8 cellular contexts compared by ENCODE assay signal in the genomic region with DNA sequence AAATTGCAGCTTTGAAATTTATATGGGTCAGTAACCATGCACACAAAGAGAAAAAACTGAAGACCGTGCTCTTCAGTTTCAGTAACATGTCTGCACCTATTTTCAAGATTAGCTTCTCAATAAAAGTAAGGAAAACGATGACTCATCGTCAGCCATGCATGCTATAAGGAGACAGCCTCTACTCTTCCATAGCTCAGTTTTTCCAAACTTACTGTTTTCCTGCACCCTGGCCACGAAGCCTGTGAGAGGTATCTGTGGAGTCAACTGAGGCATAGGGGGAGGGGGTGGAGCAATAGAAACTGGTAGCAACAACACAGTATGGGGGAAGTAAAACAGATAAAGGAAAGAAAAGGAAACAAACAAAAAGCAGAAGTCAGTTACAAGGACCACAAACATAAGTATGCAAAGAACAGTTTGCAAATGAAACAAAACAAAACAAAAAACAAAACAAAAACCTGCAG. TPM values are rescaled to one million over a fixed set of nuclear protein-coding genes. Genes with fewer than 3 reads are reported as not detected.
DNase-seq lines count a peak whose midpoint lies in the region; ATAC-seq, FAIRE-seq and TF ChIP-seq lines count a peak whose summit lies in the region.

No MANE protein-coding gene starts in this region.

- peaks cover 0 to 37% (median 24%) of the 10 kb centered on the region in 4 donors for H3K36me3 ChIP-seq in stomach

- TF ChIP-seq CTCF in stomach (IDR thresholded peaks at IDR 0.05), result no peak

- no peaks in the 10 kb centered on the region for H3K27me3 Mint-ChIP-seq in activated T-cell treated with anti-CD3 and anti-CD28 coated beads, Interleukin-2, amount 50 U/mL, for 24 hours

- no peak for TF ChIP-seq POLR2A in stomach (IDR thresholded peaks at IDR 0.05)

- WGBS in stomach, 5 donors, result 76 to 87% (median 80%) methylated on average over 4 of the region's 4 CpGs

- H3K4me1 Mint-ChIP-seq in activated T-cell treated with anti-CD3 and anti-CD28 coated beads, Interleukin-2, amount 50 U/mL, for 24 hours (ENCODE audit: low read depth), result peaks cover 11% of the 10 kb centered on the region

- H3K9me3 ChIP-seq in stomach, result no peaks in the 10 kb centered on the region

- no peak overlapping the region for H3K4me3 ChIP-seq in stomach

- H3K4me3 Mint-ChIP-seq in activated T-cell treated with anti-CD3 and anti-CD28 coated beads, Interleukin-2, amount 50 U/mL, for 24 hours, result no peak overlapping the region

- H3K4me1 ChIP-seq in stomach, result peaks cover 0 to 8% (median 0%) of the 10 kb centered on the region in 4 donors

- peaks cover 72% of the 10 kb centered on the region for H3K36me3 Mint-ChIP-seq in activated T-cell treated with anti-CD3 and anti-CD28 coated beads, Interleukin-2, amount 50 U/mL, for 24 hours (ENCODE audit: low read depth)

- FAIRE-seq in RCC 7860 (lab: Jason Lieb, UNC), result peak; percentile 91

- no peak for TF ChIP-seq EP300 in stomach (IDR thresholded peaks at IDR 0.05)

- ATAC-seq in HG02981 (IDR thresholded peaks at IDR 0.05; ENCODE audit: unreplicated experiment), result peak; percentile 96

- H3K27ac ChIP-seq in stomach, result no peak overlapping the region

- H3K27me3 ChIP-seq in stomach, result no peaks in the 10 kb centered on the region

- DNase-seq in activated T-cell treated with anti-CD3 and anti-CD28 coated beads, Interleukin-2, amount 50 U/mL, for 24 hours, result no peak
- DNase-seq in activated T-cell treated with anti-CD3 and anti-CD28 coated beads for 4 hours (no peak), RCC 7860 (ENCODE audit: low spot score) (peak; percentile 66), glomerular visceral epithelial cell (ENCODE audit: extremely low spot score) (peak; percentile 57), RPMI8226 (no peak), stomach (no peak)
- DNase-seq in activated CD4-positive, alpha-beta T cell treated with anti-CD3 and anti-CD28 coated beads for 4 hours, result no peak

- intact Hi-C loops in stomach (cut with DNase I; ENCODE audit: low total_unique reads), result no loop called here

- H3K9me3 Mint-ChIP-seq in activated T-cell treated with anti-CD3 and anti-CD28 coated beads, Interleukin-2, amount 50 U/mL, for 24 hours, result no peaks in the 10 kb centered on the region

- peak overlapping the region; percentile 74 for H3K27ac Mint-ChIP-seq in activated T-cell treated with anti-CD3 and anti-CD28 coated beads, Interleukin-2, amount 50 U/mL, for 24 hours

RNA-seq across cellular contexts. Expression of a gene that starts 58.0 kb away (rescaled TPM):
- total RNA-seq in stomach, result 10 to 100 TPM in 1 of 5 donors, 1 to 10 TPM in 3, not detected in 1; 2.5 to 31.9 (median 4.0) TPM
- polyA plus RNA-seq in stomach, result 1 to 10 TPM; 6.3 to 8.7 (median 8.2) TPM

Comparison
In these comparisons a context has a peak if more than half of its experiments do, and no peak if none do; other contexts are left out.
1. DNase-seq: peak in RCC 7860 (single experiment) and glomerular visceral epithelial cell (single experiment); none in activated T-cell treated with anti-CD3 and anti-CD28 coated beads, Interleukin-2, amount 50 U/mL, for 24 hours (single experiment), activated T-cell treated with anti-CD3 and anti-CD28 coated beads for 4 hours (single experiment), RPMI8226 (single experiment), stomach (single experiment) and activated CD4-positive, alpha-beta T cell treated with anti-CD3 and anti-CD28 coated beads for 4 hours (0 of 2).